ENCODE assay signal across 11 cellular contexts in genomic region chr20:41031243-41031619, GRCh38. TPM values are rescaled to one million over a fixed set of nuclear protein-coding genes. Genes with fewer than 3 reads are reported as not detected.
A peak's percentile ranks its signal among the peaks of the same experiment; 100 is the strongest.
DNase-seq lines count a peak whose midpoint lies in the region; ATAC-seq lines count a peak whose summit lies in the region.
"Had no signal": no experiment of that assay in that cellular context is flagged by ENCODE, and none has a peak within 500 bp of the region (broad histone marks: within the 10 kb centered on the region; RNA-seq: fewer than 3 reads in every experiment).

No MANE protein-coding gene starts in this region.

- no peak for DNase-seq in activated T-cell treated with anti-CD3 and anti-CD28 coated beads, Interleukin-2, amount 50 U/mL, for 24 hours
- DNase-seq in activated T-cell treated with anti-CD3 and anti-CD28 coated beads, Interleukin-2, amount 50 U/mL, for 48 hours, result no peak
- DNase-seq in activated T-helper 2 cell treated with anti-CD3 and anti-CD28 coated beads, Interferon-gamma antibody, Interleukin-2, Interleukin-4, amounts not matched to agents 10 μg/mL and 5 μg/mL and 100 μg/mL, durations not matched to agents 14 hours and 24 hours and 36 hours (ENCODE audit: low spot score), result no peak
- DNase-seq in NCI-H526 treated with DMSO at 0.1 percent for 48 hours (lab: John Stamatoyannopoulos, UW), result no peak
- DNase-seq in GDM1 (lab: John Stamatoyannopoulos, UW), result no peak
- DNase-seq: AML-193; NCI-H1694; stimulated activated CD8-positive, alpha-beta memory T cell treated with anti-CD3 and anti-CD28 coated beads, Interleukin-4, amount 100 ng/mL, for 48 hours had no signal

- H3K4me1 Mint-ChIP-seq in activated T-cell treated with anti-CD3 and anti-CD28 coated beads, Interleukin-2, amount 50 U/mL, for 24 hours (ENCODE audit: low read depth), result peaks cover 74% of the 10 kb centered on the region
- peaks cover 63% of the 10 kb centered on the region for H3K4me1 Mint-ChIP-seq in activated T-helper 2 cell treated with anti-CD3 and anti-CD28 coated beads, Interferon-gamma antibody, Interleukin-2, Interleukin-4, amounts not matched to agents 10 μg/mL and 5 μg/mL and 100 μg/mL, durations not matched to agents 14 hours and 24 hours and 36 hours (ENCODE audit: low read depth)

- intact Hi-C loops in activated T-helper 2 cell treated with anti-CD3 and anti-CD28 coated beads, Interferon-gamma antibody, Interleukin-2, Interleukin-4, amounts not matched to agents 10 μg/mL and 5 μg/mL and 100 μg/mL, durations not matched to agents 14 hours and 24 hours and 36 hours (cut with micrococcal nuclease), result no loop called here

- no peak overlapping the region for H3K27ac ChIP-seq in stomach smooth muscle (ENCODE audit: low read length)

- no peak overlapping the region for H3K9ac ChIP-seq in stomach smooth muscle (ENCODE audit: low read length in 2 of 2)

- H3K27ac Mint-ChIP-seq in activated T-cell treated with anti-CD3 and anti-CD28 coated beads, Interleukin-2, amount 50 U/mL, for 24 hours, result peak overlapping the region; percentile 97
- H3K27ac Mint-ChIP-seq in activated T-helper 2 cell treated with anti-CD3 and anti-CD28 coated beads, Interferon-gamma antibody, Interleukin-2, Interleukin-4, amounts not matched to agents 10 μg/mL and 5 μg/mL and 100 μg/mL, durations not matched to agents 14 hours and 24 hours and 36 hours, result peak overlapping the region; percentile 3

- no peaks in the 10 kb centered on the region for H3K9me3 Mint-ChIP-seq in activated T-cell treated with anti-CD3 and anti-CD28 coated beads, Interleukin-2, amount 50 U/mL, for 24 hours
- no peaks in the 10 kb centered on the region for H3K9me3 Mint-ChIP-seq in activated T-helper 2 cell treated with anti-CD3 and anti-CD28 coated beads, Interferon-gamma antibody, Interleukin-2, Interleukin-4, amounts not matched to agents 10 μg/mL and 5 μg/mL and 100 μg/mL, durations not matched to agents 14 hours and 24 hours and 36 hours

- H3K9me3 ChIP-seq in iPS-18c (ENCODE audit: control insufficient read depth, insufficient read depth, low read length) (no peaks in the 10 kb centered on the region), stomach smooth muscle (ENCODE audit: control insufficient read depth in 2 of 2, low read length in 2 of 2) (no peaks in the 10 kb centered on the region)

- no peaks in the 10 kb centered on the region for H3K36me3 ChIP-seq in stomach smooth muscle (ENCODE audit: control insufficient read depth in 2 of 2, insufficient read depth in 2 of 2, low read length in 2 of 2)

- H3K27me3 ChIP-seq in stomach smooth muscle (ENCODE audit: control insufficient read depth in 1 of 2, insufficient read depth in 2 of 2, low read length in 2 of 2), result no peaks in the 10 kb centered on the region

- H3K36me3 Mint-ChIP-seq in activated T-cell treated with anti-CD3 and anti-CD28 coated beads, Interleukin-2, amount 50 U/mL, for 24 hours (ENCODE audit: low read depth), result peaks cover 72% of the 10 kb centered on the region
- peaks cover 68% of the 10 kb centered on the region for H3K36me3 Mint-ChIP-seq in activated T-helper 2 cell treated with anti-CD3 and anti-CD28 coated beads, Interferon-gamma antibody, Interleukin-2, Interleukin-4, amounts not matched to agents 10 μg/mL and 5 μg/mL and 100 μg/mL, durations not matched to agents 14 hours and 24 hours and 36 hours (ENCODE audit: low read depth)

- H3K27me3 Mint-ChIP-seq in activated T-cell treated with anti-CD3 and anti-CD28 coated beads, Interleukin-2, amount 50 U/mL, for 24 hours, result no peaks in the 10 kb centered on the region
- H3K27me3 Mint-ChIP-seq in activated T-helper 2 cell treated with anti-CD3 and anti-CD28 coated beads, Interferon-gamma antibody, Interleukin-2, Interleukin-4, amounts not matched to agents 10 μg/mL and 5 μg/mL and 100 μg/mL, durations not matched to agents 14 hours and 24 hours and 36 hours (ENCODE audit: low read depth), result no peaks in the 10 kb centered on the region

- peaks cover 23% of the 10 kb centered on the region for H3K4me1 ChIP-seq in stomach smooth muscle (ENCODE audit: control insufficient read depth, insufficient read depth, low read length)

- ATAC-seq in GM19023 (IDR thresholded peaks at IDR 0.05; ENCODE audit: unreplicated experiment), result no peak

- H3K4me3 ChIP-seq in iPS-18c (ENCODE audit: insufficient read depth, low read depth, low read length) (peak overlapping the region; percentile 89; the same call in 1 of the 2 replicates), stomach smooth muscle (ENCODE audit: low read length in 2 of 2) (peak overlapping the region; percentile 79 to 91)

- H3K4me3 Mint-ChIP-seq in activated T-cell treated with anti-CD3 and anti-CD28 coated beads, Interleukin-2, amount 50 U/mL, for 24 hours, result peak overlapping the region; percentile 90
- peak overlapping the region; percentile 82 for H3K4me3 Mint-ChIP-seq in activated T-helper 2 cell treated with anti-CD3 and anti-CD28 coated beads, Interferon-gamma antibody, Interleukin-2, Interleukin-4, amounts not matched to agents 10 μg/mL and 5 μg/mL and 100 μg/mL, durations not matched to agents 14 hours and 24 hours and 36 hours (ENCODE audit: low read depth)

RNA-seq across cellular contexts. Expression of gene TOP1, which starts 2.6 kb away (rescaled TPM):
- total RNA-seq in activated T-helper 2 cell treated with anti-CD3 and anti-CD28 coated beads, Interferon-gamma antibody, Interleukin-2, Interleukin-4, amounts not matched to agents 10 μg/mL and 5 μg/mL and 100 μg/mL, durations not matched to agents 14 hours and 24 hours and 36 hours, result 116 and 118 TPM in 2 replicates
